ENCODE assay signal across 9 cellular contexts in the genomic region with DNA sequence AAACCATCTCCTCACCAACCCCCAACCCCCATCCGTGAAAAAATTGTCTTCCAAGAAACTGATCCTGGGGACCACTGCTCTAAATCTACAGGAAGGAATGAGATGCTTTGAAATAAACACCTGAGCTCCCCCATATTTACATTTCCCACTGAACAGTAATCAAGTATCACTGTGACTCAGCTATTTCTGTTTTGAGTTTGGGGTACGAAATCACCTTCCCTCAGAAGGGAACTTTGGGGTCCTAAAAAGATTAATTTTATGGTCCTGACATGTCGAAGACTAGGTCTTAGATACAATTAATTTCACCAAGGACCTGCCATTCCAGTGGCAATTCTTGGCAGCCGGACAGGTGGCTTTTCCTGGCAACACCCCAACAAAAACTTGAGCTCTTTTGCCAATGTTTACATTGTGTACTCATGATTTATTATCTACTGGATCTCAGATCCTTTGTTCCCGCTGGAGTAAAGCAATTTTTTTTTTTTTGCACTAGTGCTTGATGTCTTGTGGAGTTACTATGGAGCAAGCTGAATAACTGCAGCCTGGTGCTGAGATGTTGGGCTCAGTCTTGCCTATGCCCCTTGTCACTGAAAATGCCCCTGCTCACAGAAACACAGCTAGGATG. TPM values are rescaled to one million over a fixed set of nuclear protein-coding genes. Genes with fewer than 3 reads are reported as not detected.
A peak's percentile ranks its signal among the peaks of the same experiment; 100 is the strongest.
DNase-seq lines count a peak whose midpoint lies in the region; ATAC-seq, FAIRE-seq and TF ChIP-seq lines count a peak whose summit lies in the region.
"Had no signal": no experiment of that assay in that cellular context is flagged by ENCODE, and none has a peak within 500 bp of the region (broad histone marks: within the 10 kb centered on the region; RNA-seq: fewer than 3 reads in every experiment).

No MANE protein-coding gene starts in this region.

- TF ChIP-seq CTCF in transverse colon (IDR thresholded peaks at IDR 0.05) = no peak

- peaks cover 6 to 46% (median 21%) of the 10 kb centered on the region in 4 donors for H3K4me1 ChIP-seq in transverse colon

- peak; percentile 75 for FAIRE-seq in RCC 7860 (lab: Jason Lieb, UNC)

- 17 to 20% methylated on average over 2 to 5 of the region's 5 CpGs for WGBS in transverse colon (ENCODE audit: low coverage in 1 of 2), 2 donors

- peaks cover 18% of the 10 kb centered on the region for H3K27me3 ChIP-seq in transverse colon

- TF ChIP-seq POLR2A in transverse colon (IDR thresholded peaks at IDR 0.05) = no peak

- peaks cover 62% of the 10 kb centered on the region for H3K4me1 Mint-ChIP-seq in activated T-cell treated with anti-CD3 and anti-CD28 coated beads, Interleukin-2, amount 50 U/mL, for 72 hours (ENCODE audit: low read depth)

- no peak for DNase-seq in activated T-cell treated with anti-CD3 and anti-CD28 coated beads, Interleukin-2, amount 50 U/mL, for 72 hours
- no peak for DNase-seq in activated T-cell treated with anti-CD3 and anti-CD28 coated beads, Interleukin-2, amount 50 U/mL, for 1 hour
- DNase-seq in RCC 7860 (ENCODE audit: low spot score) (peak; percentile 71), fibroblast of the conjunctiva (ENCODE audit: low read depth) (peak; percentile 53), transverse colon (peak; percentile 59), medulla oblongata (ENCODE audit: extremely low spot score) (no peak), ACHN (no peak), GM19238 (ENCODE audit: insufficient read length, low spot score) (no peak)

- no peak for TF ChIP-seq EP300 in transverse colon (IDR thresholded peaks at IDR 0.05; ENCODE audit: low read depth)

- peak in 1 of 2 donors; percentile 23 for ATAC-seq in activated T-cell treated with anti-CD3 and anti-CD28 coated beads, Interleukin-2, amount 50 U/mL, for 72 hours (replicated peaks in 1 of 2)

- H3K9me3 ChIP-seq in transverse colon = no peaks in the 10 kb centered on the region

- in situ Hi-C loops in transverse colon (cut with MboI; ENCODE audit: low pct_ligation_motif_present in 1 of 4, low pct_unique_long_range_greater_than_20kb in 1 of 4, low sequenced_read_pairs in 3 of 4) (no loop called here), ACHN (cut with HindIII; ENCODE audit: low pct_ligation_motif_present, low pct_unique_long_range_greater_than_20kb, low sequenced_read_pairs) (no loop called here)

- H3K4me3 Mint-ChIP-seq in activated T-cell treated with anti-CD3 and anti-CD28 coated beads, Interleukin-2, amount 50 U/mL, for 72 hours = no peak overlapping the region

- peaks cover 8 to 11% of the 10 kb centered on the region in 2 donors for H3K36me3 Mint-ChIP-seq in activated T-cell treated with anti-CD3 and anti-CD28 coated beads, Interleukin-2, amount 50 U/mL, for 72 hours (ENCODE audit: insufficient read depth in 2 of 2)

- H3K27me3 Mint-ChIP-seq in activated T-cell treated with anti-CD3 and anti-CD28 coated beads, Interleukin-2, amount 50 U/mL, for 72 hours (ENCODE audit: low read depth) = no peaks in the 10 kb centered on the region

- no peak overlapping the region for H3K4me3 ChIP-seq in transverse colon
- H3K4me3 ChIP-seq: skin epidermis had no signal

- H3K36me3 ChIP-seq in transverse colon = no peaks in the 10 kb centered on the region

- H3K27ac ChIP-seq in transverse colon = peak overlapping the region; percentile 4 to 15 (median 9)

- intact Hi-C loops in transverse colon (cut with DNase I; ENCODE audit: low total_unique reads) = no loop called here

- H3K27ac Mint-ChIP-seq in activated T-cell treated with anti-CD3 and anti-CD28 coated beads, Interleukin-2, amount 50 U/mL, for 72 hours = peak overlapping the region; percentile 57

- H3K9me3 Mint-ChIP-seq in activated T-cell treated with anti-CD3 and anti-CD28 coated beads, Interleukin-2, amount 50 U/mL, for 72 hours = no peaks in the 10 kb centered on the region

RNA-seq across cellular contexts. Expression of gene SLFN5, which starts 14.3 kb away (rescaled TPM):
- 10 to 100 TPM; 53.8 to 70.3 TPM for total RNA-seq in activated T-cell treated with anti-CD3 and anti-CD28 coated beads, Interleukin-2, amount 50 U/mL, for 72 hours
- 10 to 100 TPM in 1 of 4 donors, 1 to 10 TPM in 3; 2.8 to 14.0 (median 5.7) TPM for total RNA-seq in transverse colon

Comparison
In these comparisons a context has a peak if more than half of its experiments do, and no peak if none do; other contexts are left out.
1. DNase-seq: peak in RCC 7860 (single experiment), fibroblast of the conjunctiva (single experiment) and transverse colon (single experiment); none in activated T-cell treated with anti-CD3 and anti-CD28 coated beads, Interleukin-2, amount 50 U/mL, for 72 hours (0 of 2), activated T-cell treated with anti-CD3 and anti-CD28 coated beads, Interleukin-2, amount 50 U/mL, for 1 hour (single experiment), medulla oblongata (single experiment), ACHN (single experiment) and GM19238 (single experiment).